Comparison of ENCODE assay signal across 21 cellular contexts in genomic region chr16:12906271-12906670, GRCh38. TPM values are rescaled to one million over a fixed set of nuclear protein-coding genes. Genes with fewer than 3 reads are reported as not detected.
"Had no signal": no experiment of that assay in that cellular context is flagged by ENCODE, and none has a peak within 500 bp of the region (broad histone marks: within the 10 kb centered on the region; RNA-seq: fewer than 3 reads in every experiment).

No MANE protein-coding gene starts in this region.

- H3K79me2 ChIP-seq: parathyroid adenoma had no signal

- H3K4me1 Mint-ChIP-seq: endodermal cell, memory B cell, nephron had no signal

- H3K36me3 ChIP-seq: colonic mucosa, heart right ventricle, left ventricle myocardium inferior, lower lobe of right lung, prostate gland, right lobe of liver had no signal

- H3K4me3 ChIP-seq: colonic mucosa, heart right ventricle, left ventricle myocardium inferior, lower lobe of right lung, prostate gland, right lobe of liver, skin epidermis had no signal

- H3K27ac ChIP-seq: colonic mucosa, heart right ventricle, left ventricle myocardium inferior, lower lobe of right lung, parathyroid adenoma, prostate gland, right lobe of liver, skin epidermis had no signal

- H3K9ac ChIP-seq: parathyroid adenoma had no signal

- H3K4me3 Mint-ChIP-seq: endodermal cell, memory B cell, mesothelial cell of epicardium, naive B cell, nephron had no signal

- ATAC-seq: heart right ventricle, lower lobe of right lung, right lobe of liver had no signal

- H3K9me3 Mint-ChIP-seq: endodermal cell, memory B cell, mesothelial cell of epicardium, nephron had no signal

- H3K36me3 Mint-ChIP-seq: memory B cell, mesothelial cell of epicardium, naive B cell had no signal

- H2AFZ ChIP-seq: parathyroid adenoma had no signal

- DNase-seq: colonic mucosa; dermis blood vessel endothelial cell; effector CD4-positive, alpha-beta T cell; endodermal cell; erythroblast; foreskin melanocyte; heart right ventricle; left ventricle myocardium inferior; lower lobe of right lung; naive B cell; right lobe of liver; stimulated activated CD4-positive, alpha-beta T cell treated with anti-CD3 and anti-CD28 coated beads, Interleukin-2, amount 100 ng/mL, for 24 hours; stimulated activated naive CD4-positive, alpha-beta T cell; trophoblast cell had no signal

- H3K27ac Mint-ChIP-seq: endodermal cell, memory B cell, mesothelial cell of epicardium, naive B cell, nephron had no signal

- H3K4me1 ChIP-seq: colonic mucosa, lower lobe of right lung, parathyroid adenoma, prostate gland had no signal

- H3K9me3 ChIP-seq: colonic mucosa, left ventricle myocardium inferior, lower lobe of right lung, prostate gland, right lobe of liver had no signal

RNA-seq across cellular contexts. Expression of gene SHISA9, which starts 4.9 kb away (rescaled TPM):
- total RNA-seq: endothelial cell of umbilical vein, lower lobe of right lung had no signal
- polyA plus RNA-seq: endothelial cell of umbilical vein had no signal
